2 cellular contexts compared by ENCODE assay signal in the genomic region with DNA sequence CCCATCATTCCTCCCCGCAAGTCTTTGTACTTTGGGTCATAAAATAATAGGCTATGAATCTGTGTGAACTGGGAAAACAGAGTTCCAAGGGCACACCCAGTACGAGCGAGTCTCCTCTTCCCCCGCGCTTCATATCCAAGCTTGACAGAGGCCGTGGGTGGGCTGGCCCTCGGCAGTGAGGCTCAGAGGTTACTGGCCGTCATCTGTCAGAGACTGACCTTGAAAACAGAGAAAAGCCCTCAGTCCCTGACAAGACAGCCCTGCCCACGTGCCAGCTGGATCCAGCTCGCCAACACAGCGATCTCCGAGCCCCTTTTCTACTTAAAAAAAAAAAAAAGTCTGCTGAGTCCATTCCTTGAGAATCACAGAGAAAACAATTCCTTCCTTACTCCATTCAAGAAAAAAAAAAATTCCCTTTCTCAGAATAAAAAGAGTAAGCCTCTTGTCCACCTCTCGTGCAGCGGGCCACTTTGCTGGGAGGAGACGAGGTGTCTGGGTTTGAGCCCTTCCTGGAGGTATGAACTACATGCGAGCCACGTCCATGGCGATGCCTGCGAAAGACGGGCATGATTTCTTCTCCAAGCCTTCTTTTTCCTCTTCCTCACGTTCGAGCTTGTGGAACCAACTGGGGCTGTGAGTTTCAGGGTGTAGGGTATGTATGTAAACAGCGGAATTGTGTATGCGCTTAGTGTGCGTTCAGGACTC.
TF ChIP-seq lines count a peak whose summit lies in the region.

No MANE protein-coding gene starts in this region.

TF ChIP-seq in A549, 52 proteins besides CTCF, POLR2A, EP300 and RAD21:
- TF ChIP-seq TP53 (CRISPR knock-in tag; IDR thresholded peaks at IDR 0.05): no peak
- TF ChIP-seq USF2 (IDR thresholded peaks at IDR 0.05): no peak
- no peak for TF ChIP-seq ZFP36 (IDR thresholded peaks at IDR 0.05; ENCODE audit: borderline replicate concordance, partially characterized antibody)
- TF ChIP-seq ZC3H11A (IDR thresholded peaks at IDR 0.05): no peak
- no peak for TF ChIP-seq NPAS2 (CRISPR knock-in tag; IDR thresholded peaks at IDR 0.05; ENCODE audit: borderline replicate concordance)
- TF ChIP-seq, protein P1, sequence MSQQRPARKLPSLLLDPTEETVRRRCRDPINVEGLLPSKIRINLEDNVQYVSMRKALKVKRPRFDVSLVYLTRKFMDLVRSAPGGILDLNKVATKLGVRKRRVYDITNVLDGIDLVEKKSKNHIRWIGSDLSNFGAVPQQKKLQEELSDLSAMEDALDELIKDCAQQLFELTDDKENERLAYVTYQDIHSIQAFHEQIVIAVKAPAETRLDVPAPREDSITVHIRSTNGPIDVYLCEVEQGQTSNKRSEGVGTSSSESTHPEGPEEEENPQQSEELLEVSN (IDR thresholded peaks at IDR 0.05; ENCODE audit: borderline replicate concordance, low read depth): no peak
- no peak for TF ChIP-seq KDM1A (IDR thresholded peaks at IDR 0.05; ENCODE audit: low read depth)
- no peak for TF ChIP-seq ATOH8 (CRISPR knock-in tag; IDR thresholded peaks at IDR 0.05; ENCODE audit: low read depth)
- no peak for TF ChIP-seq HES2 (IDR thresholded peaks at IDR 0.05)
- no peak for TF ChIP-seq SMC3 (IDR thresholded peaks at IDR 0.05)
- TF ChIP-seq GATA3 (IDR thresholded peaks at IDR 0.05; ENCODE audit: borderline replicate concordance): no peak
- TF ChIP-seq EHMT2 (IDR thresholded peaks at IDR 0.05; ENCODE audit: low read depth): no peak
- TF ChIP-seq HDAC2 (IDR thresholded peaks at IDR 0.05): no peak
- TF ChIP-seq REST (IDR thresholded peaks at IDR 0.05): no peak
TF ChIP-seq in A549: peak in this region for 0.

TF ChIP-seq in H1, 55 proteins besides CTCF, POLR2A, EP300 and RAD21:
- no peak for TF ChIP-seq EGR1 (IDR thresholded peaks at IDR 0.05; ENCODE audit: borderline replicate concordance, low read depth, low read length)
TF ChIP-seq in H1: peak in this region for 0.
